Comparison of ENCODE assay signal across 9 cellular contexts in genomic region chr15:84598250-84598649, GRCh38. TPM values are rescaled to one million over a fixed set of nuclear protein-coding genes. Genes with fewer than 3 reads are reported as not detected.
DNase-seq lines count a peak whose midpoint lies in the region; ATAC-seq and TF ChIP-seq lines count a peak whose summit lies in the region.
"Had no signal": no experiment of that assay in that cellular context is flagged by ENCODE, and none has a peak within 500 bp of the region (broad histone marks: within the 10 kb centered on the region; RNA-seq: fewer than 3 reads in every experiment).

No MANE protein-coding gene starts in this region.

- no peak overlapping the region for H4K91ac ChIP-seq in neuronal stem cell (ENCODE audit: low read depth, low read length, poor library complexity)

- POLR2A ChIA-PET in activated CD8-positive, alpha-beta T cell treated with anti-CD3 and anti-CD28 coated beads for 36 hours (lab: Charles Lee) = interaction anchor here (1.2 to 4.7 kb wide), 2 partner anchors 33 to 56 kb away, joined by 3 to 19 read pairs; partner anchors contain the start of gene WDR73

- H3K36me3 ChIP-seq in neuronal stem cell (replicated peaks in 1 of 2; ENCODE audit: control insufficient read depth in 2 of 2, insufficient read depth in 2 of 2, low read length in 2 of 2) = no peaks in the 10 kb centered on the region

- no peak overlapping the region for H3K18ac ChIP-seq in neuronal stem cell (ENCODE audit: low read length)

- H2BK120ac ChIP-seq in neuronal stem cell (ENCODE audit: low read depth, low read length) = no peak overlapping the region

- H3K9me3 Mint-ChIP-seq in CD14-positive monocyte = peaks cover 0 to 6% (median 3%) of the 10 kb centered on the region in 7 donors
- no peaks in the 10 kb centered on the region for H3K9me3 Mint-ChIP-seq in activated CD8-positive, alpha-beta T cell treated with anti-CD3 and anti-CD28 coated beads for 36 hours

- H2BK15ac ChIP-seq in neuronal stem cell (ENCODE audit: low read length) = no peak overlapping the region

- no peak overlapping the region for H3K14ac ChIP-seq in neuronal stem cell (ENCODE audit: low read length)

- no peak overlapping the region for H2BK12ac ChIP-seq in neuronal stem cell (ENCODE audit: low read length)

- H2AK5ac ChIP-seq in neuronal stem cell (ENCODE audit: low read depth, low read length) = no peak overlapping the region

- H3K36me3 Mint-ChIP-seq in CD14-positive monocyte = no peaks in the 10 kb centered on the region
- H3K36me3 Mint-ChIP-seq in activated CD8-positive, alpha-beta T cell treated with anti-CD3 and anti-CD28 coated beads for 36 hours (ENCODE audit: low read depth) = no peaks in the 10 kb centered on the region

- no peaks in the 10 kb centered on the region for H3K27me3 Mint-ChIP-seq in CD14-positive monocyte (ENCODE audit: low read depth in 3 of 3)
- H3K27me3 Mint-ChIP-seq in activated CD8-positive, alpha-beta T cell treated with anti-CD3 and anti-CD28 coated beads for 36 hours = no peaks in the 10 kb centered on the region

- intact Hi-C loops in CD14-positive monocyte (cut with micrococcal nuclease) = no loop called here
- intact Hi-C loops in activated CD8-positive, alpha-beta T cell treated with anti-CD3 and anti-CD28 coated beads for 36 hours (cut with micrococcal nuclease) = loop anchor here (5.0 kb wide), 1 partner anchor 279 kb away; no protein-coding TSS in a partner anchor

- DNase-seq in CD14-positive monocyte (ENCODE audit: low spot score) (peak; percentile 57), HL-60 (ENCODE audit: low read depth in 1 of 2, low spot score in 1 of 2) (peak; percentile 64 to 91), neuronal stem cell (ENCODE audit: low spot score) (no peak), dermis blood vessel endothelial cell (no peak), middle frontal gyrus (ENCODE audit: extremely low spot score, low spot score) (no peak)
- peak; percentile 31 for DNase-seq in activated CD8-positive, alpha-beta T cell treated with anti-CD3 and anti-CD28 coated beads for 36 hours

- H3K23ac ChIP-seq in neuronal stem cell (ENCODE audit: low read depth, low read length, poor library complexity) = no peak overlapping the region

- H2AFZ ChIP-seq in neuronal stem cell (ENCODE audit: low read length) = peak overlapping the region; percentile 59

- H3K4me2 ChIP-seq in neuronal stem cell (ENCODE audit: insufficient read depth, low read length, poor library complexity, severe bottlenecking) = no peak overlapping the region

- peak overlapping the region in 1 of 2 donors; percentile 47 for H3K4me3 Mint-ChIP-seq in CD14-positive monocyte
- no peak overlapping the region for H3K4me3 Mint-ChIP-seq in activated CD8-positive, alpha-beta T cell treated with anti-CD3 and anti-CD28 coated beads for 36 hours

- peaks cover 5 to 7% of the 10 kb centered on the region in 2 donors for H3K4me1 ChIP-seq in neuronal stem cell (ENCODE audit: control insufficient read depth in 2 of 2, insufficient read depth in 1 of 2, low read depth in 1 of 2, low read length in 2 of 2)

- H3K27me3 ChIP-seq in HL-60 (ENCODE audit: insufficient read depth, poor library complexity, severe bottlenecking) (no peaks in the 10 kb centered on the region), neuronal stem cell (ENCODE audit: control insufficient read depth in 3 of 3, insufficient read depth in 3 of 3, low read depth in 1 of 3, low read length in 3 of 3) (peaks cover 2 to 8% (median 2%) of the 10 kb centered on the region in 3 experiments)
- H3K27me3 ChIP-seq: body of pancreas had no signal

- H3K27ac ChIP-seq in HL-60 (replicated peaks) (peak overlapping the region; percentile 86), neuronal stem cell (replicated peaks; ENCODE audit: low read length) (no peak overlapping the region)

- H3K4me1 Mint-ChIP-seq in CD14-positive monocyte = peaks cover 69% of the 10 kb centered on the region
- H3K4me1 Mint-ChIP-seq in activated CD8-positive, alpha-beta T cell treated with anti-CD3 and anti-CD28 coated beads for 36 hours (ENCODE audit: low read depth) = peaks cover 53% of the 10 kb centered on the region

- no peak overlapping the region for H3K4ac ChIP-seq in neuronal stem cell (ENCODE audit: low read length)

- no peak overlapping the region for H2BK5ac ChIP-seq in neuronal stem cell (ENCODE audit: low read length)

- no peak overlapping the region for H4K8ac ChIP-seq in neuronal stem cell (ENCODE audit: low read depth, low read length)

- CTCF ChIA-PET in activated CD8-positive, alpha-beta T cell treated with anti-CD3 and anti-CD28 coated beads for 36 hours (lab: Charles Lee) = interaction anchor here (0.6 to 4.8 kb wide), 18 partner anchors 9 to 331 kb away, joined by 3 to 48 read pairs (median 6); partner anchors contain the start of genes SEC11A and WDR73

- TF ChIP-seq CTCF in CD14-positive monocyte (IDR thresholded peaks at IDR 0.05) (no peak), HL-60 (IDR thresholded peaks at IDR 0.05; ENCODE audit: insufficient read depth, low read length) (no peak)
- TF ChIP-seq CTCF in activated CD8-positive, alpha-beta T cell treated with anti-CD3 and anti-CD28 coated beads for 36 hours (IDR thresholded peaks at IDR 0.05) = no peak

- ATAC-seq in GM19351 (IDR thresholded peaks at IDR 0.05; ENCODE audit: unreplicated experiment) = peak; percentile 51
- peak; percentile 29 for ATAC-seq in activated CD8-positive, alpha-beta T cell treated with anti-CD3 and anti-CD28 coated beads for 36 hours
- ATAC-seq in GM19467 (IDR thresholded peaks at IDR 0.05; ENCODE audit: unreplicated experiment) = no peak
- ATAC-seq: body of pancreas had no signal

- no peak overlapping the region for H3K4me3 ChIP-seq in HL-60 (replicated peaks; ENCODE audit: insufficient read depth, low read length)
- no peak overlapping the region for H3K4me3 ChIP-seq in neuronal stem cell (ENCODE audit: low read length in 2 of 2)
- H3K4me3 ChIP-seq: body of pancreas had no signal

- peak overlapping the region; percentile 84 to 94 (median 90) for H3K27ac Mint-ChIP-seq in CD14-positive monocyte
- peak overlapping the region; percentile 62 for H3K27ac Mint-ChIP-seq in activated CD8-positive, alpha-beta T cell treated with anti-CD3 and anti-CD28 coated beads for 36 hours

- no CpG with 5 or more reads among the region's 2 CpGs for WGBS in neuronal stem cell (ENCODE audit: extremely low coverage in 2 of 2, insufficient read length in 2 of 2, insufficient replicate concordance in 1 of 2), 2 donors

- H3K9me3 ChIP-seq in neuronal stem cell (replicated peaks in 1 of 2; ENCODE audit: control insufficient read depth in 2 of 2, insufficient read depth in 1 of 2, low read depth in 1 of 2, low read length in 2 of 2) = peaks cover 2% of the 10 kb centered on the region in 2 donors
- H3K9me3 ChIP-seq: body of pancreas had no signal

- H3K9ac ChIP-seq in neuronal stem cell (ENCODE audit: low read depth, low read length, poor library complexity) = no peak overlapping the region

- H3K79me1 ChIP-seq in neuronal stem cell (ENCODE audit: low read depth, low read length) = no peaks in the 10 kb centered on the region

RNA-seq across cellular contexts. Expression of gene ZSCAN2, which starts 2.6 kb away (rescaled TPM):
- 1 to 10 TPM; 1.7 to 3.4 TPM for polyA plus RNA-seq in CD14-positive monocyte
- total RNA-seq in activated CD8-positive, alpha-beta T cell treated with anti-CD3 and anti-CD28 coated beads for 36 hours = 1 to 10 TPM; 6.6 to 7.6 TPM
- 7.7 TPM for polyA plus RNA-seq in neuronal stem cell (2013, experiment 1 of 2)
- 8.2 TPM for polyA plus RNA-seq in neuronal stem cell (2013, experiment 2 of 2)
- 14.5 and 18.5 TPM in 2 replicates for total RNA-seq in dermis blood vessel endothelial cell

RNA-seq across cellular contexts. Expression of gene WDR73, which starts 55.8 kb away (rescaled TPM):
- 10 to 100 TPM; 12.1 to 14.3 TPM for polyA plus RNA-seq in CD14-positive monocyte
- total RNA-seq in activated CD8-positive, alpha-beta T cell treated with anti-CD3 and anti-CD28 coated beads for 36 hours = 10 to 100 TPM; 12.4 to 12.5 TPM
- polyA plus RNA-seq in neuronal stem cell (2013, experiment 1 of 2) = 17.7 TPM
- 19.6 TPM for polyA plus RNA-seq in neuronal stem cell (2013, experiment 2 of 2)
- total RNA-seq in dermis blood vessel endothelial cell = 22.1 and 26.4 TPM in 2 replicates

RNA-seq across cellular contexts. Expression of gene NMB, which starts 59.7 kb away (rescaled TPM):
- under 1 TPM; 0.45 to 0.81 TPM for polyA plus RNA-seq in CD14-positive monocyte
- 1 to 10 TPM; 1.7 to 2.7 TPM for total RNA-seq in activated CD8-positive, alpha-beta T cell treated with anti-CD3 and anti-CD28 coated beads for 36 hours
- polyA plus RNA-seq in neuronal stem cell (2013, experiment 1 of 2) = 7.4 TPM
- polyA plus RNA-seq in neuronal stem cell (2013, experiment 2 of 2) = 6.4 TPM
- 4.4 and 4.6 TPM in 2 replicates for total RNA-seq in dermis blood vessel endothelial cell

Comparison
In these comparisons a context has a peak if more than half of its experiments do, and no peak if none do; other contexts are left out.
1. DNase-seq: peak in CD14-positive monocyte (single experiment), HL-60 (2 of 2) and activated CD8-positive, alpha-beta T cell treated with anti-CD3 and anti-CD28 coated beads for 36 hours (single experiment); none in neuronal stem cell (single experiment), dermis blood vessel endothelial cell (single experiment) and middle frontal gyrus (single experiment).